Comparison of ENCODE assay signal across 9 cellular contexts in the genomic region with DNA sequence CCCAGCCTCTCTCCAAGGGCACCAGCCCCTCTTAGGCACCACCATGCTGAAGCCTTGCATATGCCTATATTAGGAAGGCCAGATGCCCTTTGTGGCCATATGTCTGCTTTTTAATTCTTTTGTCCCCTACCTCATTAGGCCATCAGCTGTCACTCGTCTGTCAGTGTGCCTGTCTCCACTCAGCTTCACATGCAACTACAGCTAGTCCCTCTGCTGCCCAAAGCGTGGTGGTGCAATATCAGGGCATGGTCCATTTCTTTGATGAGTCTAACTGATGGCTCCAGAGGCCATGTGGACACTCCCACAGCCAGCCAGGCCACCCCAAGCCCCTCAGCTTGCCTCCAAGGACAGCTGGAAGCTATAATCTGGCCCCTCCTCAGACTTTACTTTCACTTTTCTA. TPM values are rescaled to one million over a fixed set of nuclear protein-coding genes. Genes with fewer than 3 reads are reported as not detected.
DNase-seq lines count a peak whose midpoint lies in the region; ATAC-seq, FAIRE-seq and TF ChIP-seq lines count a peak whose summit lies in the region.
"Had no signal": no experiment of that assay in that cellular context is flagged by ENCODE, and none has a peak within 500 bp of the region (broad histone marks: within the 10 kb centered on the region; RNA-seq: fewer than 3 reads in every experiment).

No MANE protein-coding gene starts in this region.

- no peak for TF ChIP-seq RAD21 in neural cell (conservative IDR thresholded peaks at IDR 0.05)

- H4K20me1 ChIP-seq in neural cell (ENCODE audit: insufficient read depth), result no peaks in the 10 kb centered on the region

- H3K9me3 ChIP-seq in neural cell (ENCODE audit: low read length), result no peaks in the 10 kb centered on the region
- H3K9me3 ChIP-seq in ascending aorta, result no peaks in the 10 kb centered on the region

- peaks cover 13 to 33% of the 10 kb centered on the region in 2 donors for H3K4me1 ChIP-seq in ascending aorta

- H3K4me3 ChIP-seq in bronchial epithelial cell (ENCODE audit: low read depth, low read length) (no peak overlapping the region), neural cell (ENCODE audit: low read length) (no peak overlapping the region), ascending aorta (no peak overlapping the region)

- no peak overlapping the region for H2AFZ ChIP-seq in neural cell (ENCODE audit: low read depth, low read length)

- ATAC-seq in HG02642 (IDR thresholded peaks at IDR 0.05; ENCODE audit: poor library complexity, unreplicated experiment), result no peak
- no peak for ATAC-seq in left colon

- peak; percentile 39 for TF ChIP-seq CTCF in bronchial epithelial cell (IDR thresholded peaks at IDR 0.05; ENCODE audit: insufficient read depth, low read length, severe bottlenecking)
- peak; percentile 47 for TF ChIP-seq CTCF in neural cell (IDR thresholded peaks at IDR 0.05; ENCODE audit: poor library complexity, severe bottlenecking)
- peak in 1 of 3 experiments; percentile 27 for TF ChIP-seq CTCF in ascending aorta (IDR thresholded peaks at IDR 0.05)

- peaks cover 3% of the 10 kb centered on the region for H3K79me2 ChIP-seq in neural cell (replicated peaks; ENCODE audit: insufficient read depth, low read length)

- H3K9ac ChIP-seq in neural cell (ENCODE audit: low read length), result no peak overlapping the region

- peaks cover 3% of the 10 kb centered on the region for H3K36me3 ChIP-seq in bronchial epithelial cell (ENCODE audit: control insufficient read depth, insufficient read depth, low read length)
- no peaks in the 10 kb centered on the region for H3K36me3 ChIP-seq in neural cell (ENCODE audit: insufficient read depth, low read length)
- H3K36me3 ChIP-seq in ascending aorta, result no peaks in the 10 kb centered on the region

- H3K4me2 ChIP-seq in neural cell (ENCODE audit: low read length), result no peak overlapping the region

- TF ChIP-seq EP300 in neural cell (conservative IDR thresholded peaks at IDR 0.05; ENCODE audit: poor library complexity, severe bottlenecking), result peak; percentile 33

- no peak for FAIRE-seq in bronchial epithelial cell (lab: Jason Lieb, UNC)
- FAIRE-seq: endometrium had no signal

- H3F3A ChIP-seq in neural cell (ENCODE audit: insufficient read depth, low read length, poor library complexity, severe bottlenecking), result no peaks in the 10 kb centered on the region

- no peak overlapping the region for H3K27ac ChIP-seq in neural cell (ENCODE audit: low read length)
- H3K27ac ChIP-seq in ascending aorta, result no peak overlapping the region

- intact Hi-C loops in left colon (cut with DNase I, micrococcal nuclease) (no loop called here), ascending aorta (cut with DNase I) (loop anchor here (2.0 to 10.0 kb wide), 3 partner anchors 19 to 391 kb away; partner anchors contain the start of gene TAOK1)

- DNase-seq in stimulated activated CD4-positive, alpha-beta T cell treated with anti-CD3 and anti-CD28 coated beads, Interleukin-15, amount 100 ng/mL, for 24 hours, result peak; percentile 32
- DNase-seq in stimulated activated CD4-positive, alpha-beta T cell treated with anti-CD3 and anti-CD28 coated beads, Interleukin-2, amount 100 ng/mL, for 48 hours, result no peak
- DNase-seq in NCI-H524 (lab: John Stamatoyannopoulos, UW), result peak; percentile 99 to 100
- DNase-seq in bronchial epithelial cell (ENCODE audit: low read depth), result no peak
- no peak for DNase-seq in left colon
- no peak for DNase-seq in ascending aorta (ENCODE audit: low spot score in 2 of 2)

- H3K27me3 ChIP-seq in bronchial epithelial cell (ENCODE audit: control insufficient read depth, insufficient read depth, low read length) (no peaks in the 10 kb centered on the region), neural cell (ENCODE audit: insufficient read depth, low read depth, low read length) (no peaks in the 10 kb centered on the region), ascending aorta (no peaks in the 10 kb centered on the region)

- H3K9me2 ChIP-seq in neural cell (ENCODE audit: insufficient read depth, low read length), result no peaks in the 10 kb centered on the region

TF ChIP-seq in neural cell, 6 proteins besides CTCF, POLR2A, EP300 and RAD21:
- no peak for TF ChIP-seq POLR2AphosphoS5 (IDR thresholded peaks at IDR 0.05)
- TF ChIP-seq REST (IDR thresholded peaks at IDR 0.05; ENCODE audit: borderline replicate concordance), result no peak
- no peak for TF ChIP-seq TAF1 (IDR thresholded peaks at IDR 0.05; ENCODE audit: low read depth)
- no peak for TF ChIP-seq EZH2 (IDR thresholded peaks at IDR 0.05; ENCODE audit: borderline replicate concordance, insufficient read depth, low read length, poor library complexity, severe bottlenecking)
- TF ChIP-seq MXI1 (conservative IDR thresholded peaks at IDR 0.05; ENCODE audit: poor library complexity, severe bottlenecking), result no peak
- TF ChIP-seq SMC3 (conservative IDR thresholded peaks at IDR 0.05; ENCODE audit: poor library complexity), result no peak

RNA-seq across cellular contexts. Expression of gene MYO18A, which starts 36.3 kb away (rescaled TPM):
- total RNA-seq in bronchial epithelial cell (23.4 and 57.6 TPM in 2 replicates), left colon (100 to 1,000 TPM in 1 of 2 donors, 10 to 100 TPM in 1; 84.8 to 110 TPM), ascending aorta (185 TPM)
- polyA plus RNA-seq in neural cell, result 21.6 and 23.9 TPM in 2 replicates
- polyA minus RNA-seq in neural cell, result 72.5 and 81.3 TPM in 2 replicates

Comparison
In these comparisons a context has a peak if more than half of its experiments do, and no peak if none do; other contexts are left out.
1. DNase-seq: peak in stimulated activated CD4-positive, alpha-beta T cell treated with anti-CD3 and anti-CD28 coated beads, Interleukin-15, amount 100 ng/mL, for 24 hours (single experiment) and NCI-H524 (2 of 2); none in stimulated activated CD4-positive, alpha-beta T cell treated with anti-CD3 and anti-CD28 coated beads, Interleukin-2, amount 100 ng/mL, for 48 hours (0 of 2), bronchial epithelial cell (single experiment), left colon (0 of 2) and ascending aorta (0 of 2).